ENCODE assay signal across 12 cellular contexts in genomic region chr20:35144694-35145093, GRCh38. TPM values are rescaled to one million over a fixed set of nuclear protein-coding genes. Genes with fewer than 3 reads are reported as not detected.
DNase-seq lines count a peak whose midpoint lies in the region; ATAC-seq and TF ChIP-seq lines count a peak whose summit lies in the region.
"Had no signal": no experiment of that assay in that cellular context is flagged by ENCODE, and none has a peak within 500 bp of the region (broad histone marks: within the 10 kb centered on the region; RNA-seq: fewer than 3 reads in every experiment).

No MANE protein-coding gene starts in this region.

- H3K4me1 Mint-ChIP-seq in activated CD8-positive, alpha-beta T cell treated with anti-CD3 and anti-CD28 coated beads, Interleukin-2, amount 10 ng/mL, durations not matched to agents 7 days and 5 days (ENCODE audit: low read depth): peaks cover 29% of the 10 kb centered on the region
- peaks cover 31% of the 10 kb centered on the region for H3K4me1 Mint-ChIP-seq in activated CD8-positive, alpha-beta T cell treated with anti-CD3 and anti-CD28 coated beads for 36 hours (ENCODE audit: low read depth)
- H3K4me1 Mint-ChIP-seq in activated T-helper 17 cell treated with anti-CD3 and anti-CD28 coated beads, Interleukin-2, amount 50 U/mL, for 72 hours: peaks cover 17% of the 10 kb centered on the region

- no peaks in the 10 kb centered on the region for H3K27me3 ChIP-seq in spleen (replicated peaks in 1 of 7)

- H3K4me3 ChIP-seq in spleen: peak overlapping the region in 1 of 8 donors; percentile 42
- H3K4me3 ChIP-seq: left ventricle myocardium inferior had no signal

- TF ChIP-seq CTCF in activated CD8-positive, alpha-beta T cell treated with anti-CD3 and anti-CD28 coated beads for 36 hours (IDR thresholded peaks at IDR 0.05): no peak
- TF ChIP-seq CTCF in spleen (IDR thresholded peaks at IDR 0.05 in 8 of 11, conservative IDR thresholded peaks at IDR 0.05 in 3 of 11) (no peak), RWPE1 (conservative IDR thresholded peaks at IDR 0.05; ENCODE audit: low read depth) (no peak)

- POLR2A ChIA-PET in activated CD8-positive, alpha-beta T cell treated with anti-CD3 and anti-CD28 coated beads, Interleukin-2, amount 10 ng/mL, durations not matched to agents 7 days and 5 days (lab: Charles Lee): interaction anchor here (0.6 kb wide), 1 partner anchor 64 kb away, joined by 3 read pairs; no protein-coding TSS in a partner anchor
- POLR2A ChIA-PET in activated CD8-positive, alpha-beta T cell treated with anti-CD3 and anti-CD28 coated beads for 36 hours (lab: Charles Lee): interaction anchor here (1.3 kb wide), 1 partner anchor 140 kb away, joined by 3 read pairs; the partner anchor contains the start of gene EIF6
- POLR2A ChIA-PET in RWPE1 (lab: Yijun Ruan, JAX; ENCODE audit: low non-redundant PET): interaction anchor here (0.5 kb wide), 1 partner anchor 81 kb away, joined by 5 read pairs; no protein-coding TSS in a partner anchor

- no peak overlapping the region for H3K4me3 Mint-ChIP-seq in activated CD8-positive, alpha-beta T cell treated with anti-CD3 and anti-CD28 coated beads, Interleukin-2, amount 10 ng/mL, durations not matched to agents 7 days and 5 days
- H3K4me3 Mint-ChIP-seq in activated CD8-positive, alpha-beta T cell treated with anti-CD3 and anti-CD28 coated beads for 36 hours: no peak overlapping the region
- peak overlapping the region; percentile 51 for H3K4me3 Mint-ChIP-seq in activated T-helper 17 cell treated with anti-CD3 and anti-CD28 coated beads, Interleukin-2, amount 50 U/mL, for 72 hours

- no peak for ATAC-seq in activated CD8-positive, alpha-beta T cell treated with anti-CD3 and anti-CD28 coated beads, Interleukin-2, amount 10 ng/mL, durations not matched to agents 7 days and 5 days
- no peak for ATAC-seq in activated CD8-positive, alpha-beta T cell treated with anti-CD3 and anti-CD28 coated beads for 36 hours
- ATAC-seq in activated T-helper 17 cell treated with anti-CD3 and anti-CD28 coated beads, Interleukin-2, amount 50 U/mL, for 72 hours (replicated peaks): no peak
- ATAC-seq in HG02973 (IDR thresholded peaks at IDR 0.05; ENCODE audit: unreplicated experiment): no peak

- H3K27me3 Mint-ChIP-seq in activated CD8-positive, alpha-beta T cell treated with anti-CD3 and anti-CD28 coated beads, Interleukin-2, amount 10 ng/mL, durations not matched to agents 7 days and 5 days (ENCODE audit: low read depth): no peaks in the 10 kb centered on the region
- H3K27me3 Mint-ChIP-seq in activated CD8-positive, alpha-beta T cell treated with anti-CD3 and anti-CD28 coated beads for 36 hours: no peaks in the 10 kb centered on the region
- no peaks in the 10 kb centered on the region for H3K27me3 Mint-ChIP-seq in activated T-helper 17 cell treated with anti-CD3 and anti-CD28 coated beads, Interleukin-2, amount 50 U/mL, for 72 hours

- peak overlapping the region; percentile 36 for H3K27ac Mint-ChIP-seq in activated CD8-positive, alpha-beta T cell treated with anti-CD3 and anti-CD28 coated beads, Interleukin-2, amount 10 ng/mL, durations not matched to agents 7 days and 5 days
- H3K27ac Mint-ChIP-seq in activated CD8-positive, alpha-beta T cell treated with anti-CD3 and anti-CD28 coated beads for 36 hours: no peak overlapping the region
- H3K27ac Mint-ChIP-seq in activated T-helper 17 cell treated with anti-CD3 and anti-CD28 coated beads, Interleukin-2, amount 50 U/mL, for 72 hours: peak overlapping the region; percentile 26

- no peaks in the 10 kb centered on the region for H3K9me3 Mint-ChIP-seq in activated CD8-positive, alpha-beta T cell treated with anti-CD3 and anti-CD28 coated beads, Interleukin-2, amount 10 ng/mL, durations not matched to agents 7 days and 5 days (ENCODE audit: insufficient read depth)
- no peaks in the 10 kb centered on the region for H3K9me3 Mint-ChIP-seq in activated CD8-positive, alpha-beta T cell treated with anti-CD3 and anti-CD28 coated beads for 36 hours
- H3K9me3 Mint-ChIP-seq in activated T-helper 17 cell treated with anti-CD3 and anti-CD28 coated beads, Interleukin-2, amount 50 U/mL, for 72 hours: no peaks in the 10 kb centered on the region

- peaks cover 0 to 53% (median 39%) of the 10 kb centered on the region in 6 donors for H3K36me3 ChIP-seq in spleen

- intact Hi-C loops in activated CD8-positive, alpha-beta T cell treated with anti-CD3 and anti-CD28 coated beads for 36 hours (cut with micrococcal nuclease): loop anchor here (1.0 to 10.0 kb wide), 2 partner anchors 50 to 64 kb away; partner anchors contain the start of gene TRPC4AP
- intact Hi-C loops in spleen (cut with DNase I; ENCODE audit: low total_unique reads): loop anchor here (10.0 kb wide), 1 partner anchor 60 kb away; no protein-coding TSS in a partner anchor

- CTCF ChIA-PET in activated CD8-positive, alpha-beta T cell treated with anti-CD3 and anti-CD28 coated beads, Interleukin-2, amount 10 ng/mL, durations not matched to agents 7 days and 5 days (lab: Charles Lee): interaction anchor here (0.5 to 5.2 kb wide), 35 partner anchors 8 to 310 kb away, joined by 3 to 73 read pairs (median 4); partner anchors contain the start of genes ACSS2, CEP250, EIF6 and MMP24OS
- CTCF ChIA-PET in activated CD8-positive, alpha-beta T cell treated with anti-CD3 and anti-CD28 coated beads for 36 hours (lab: Charles Lee): interaction anchor here (0.6 to 4.3 kb wide), 25 partner anchors 13 to 304 kb away, joined by 3 to 48 read pairs (median 4); no protein-coding TSS in a partner anchor
- CTCF ChIA-PET in RWPE1 (lab: Yijun Ruan, JAX): interaction anchor here (0.5 to 4.0 kb wide), 43 partner anchors 11 to 308 kb away, joined by 3 to 59 read pairs (median 4); partner anchors contain the start of genes GGT7, MMP24 and MMP24OS

- 22 to 42% (median 32%) methylated on average over 7 of the region's 7 CpGs for WGBS in spleen, 5 donors

- no peaks in the 10 kb centered on the region for H3K9me3 ChIP-seq in spleen
- H3K9me3 ChIP-seq: left ventricle myocardium inferior had no signal

- DNase-seq in activated CD8-positive, alpha-beta T cell treated with anti-CD3 and anti-CD28 coated beads, Interleukin-2, amount 10 ng/mL, durations not matched to agents 7 days and 5 days: no peak
- no peak for DNase-seq in activated CD8-positive, alpha-beta T cell treated with anti-CD3 and anti-CD28 coated beads for 36 hours
- DNase-seq in MV-4-11 (lab: John Stamatoyannopoulos, UW): peak; percentile 76
- DNase-seq in spleen: peak; percentile 75
- DNase-seq in retina: no peak
- DNase-seq in RWPE1 (ENCODE audit: low spot score): no peak
- DNase-seq: left ventricle myocardium inferior; NCI-H2107; stimulated activated CD4-positive, alpha-beta T cell treated with anti-CD3 and anti-CD28 coated beads, Interleukin-2, amount 100 ng/mL, for 48 hours had no signal

- H3K4me1 ChIP-seq in spleen: peaks cover 23 to 65% (median 38%) of the 10 kb centered on the region in 6 donors

- H3K36me3 Mint-ChIP-seq in activated CD8-positive, alpha-beta T cell treated with anti-CD3 and anti-CD28 coated beads, Interleukin-2, amount 10 ng/mL, durations not matched to agents 7 days and 5 days (ENCODE audit: low read depth): peaks cover 40% of the 10 kb centered on the region
- peaks cover 18% of the 10 kb centered on the region for H3K36me3 Mint-ChIP-seq in activated CD8-positive, alpha-beta T cell treated with anti-CD3 and anti-CD28 coated beads for 36 hours (ENCODE audit: low read depth)
- peaks cover 78% of the 10 kb centered on the region for H3K36me3 Mint-ChIP-seq in activated T-helper 17 cell treated with anti-CD3 and anti-CD28 coated beads, Interleukin-2, amount 50 U/mL, for 72 hours (ENCODE audit: low read depth)

- H3K27ac ChIP-seq in spleen (peak overlapping the region; percentile 31 to 95 (median 86)), RWPE1 (no peak overlapping the region)
- H3K27ac ChIP-seq: parathyroid adenoma had no signal

- TF ChIP-seq POLR2A in spleen (IDR thresholded peaks at IDR 0.05): no peak

RNA-seq across cellular contexts. Expression of gene EDEM2, which starts 2.4 kb away (rescaled TPM):
- total RNA-seq in activated CD8-positive, alpha-beta T cell treated with anti-CD3 and anti-CD28 coated beads, Interleukin-2, amount 10 ng/mL, durations not matched to agents 7 days and 5 days: 10 to 100 TPM; 19.5 to 19.6 TPM
- total RNA-seq in activated CD8-positive, alpha-beta T cell treated with anti-CD3 and anti-CD28 coated beads for 36 hours: 10 to 100 TPM; 14.4 to 16.0 TPM
- total RNA-seq in activated T-helper 17 cell treated with anti-CD3 and anti-CD28 coated beads, Interleukin-2, amount 50 U/mL, for 72 hours: 10 to 100 TPM; 19.2 to 22.9 TPM
- 10 to 100 TPM; 30.7 to 37.5 (median 34.3) TPM for total RNA-seq in spleen
- 10 to 100 TPM; 18.3 to 28.4 (median 25.4) TPM for polyA plus RNA-seq in spleen

RNA-seq across cellular contexts. Expression of gene PROCR, which starts 27.2 kb away (rescaled TPM):
- 1 to 10 TPM; 1.2 to 1.3 TPM for total RNA-seq in activated CD8-positive, alpha-beta T cell treated with anti-CD3 and anti-CD28 coated beads, Interleukin-2, amount 10 ng/mL, durations not matched to agents 7 days and 5 days
- 1 to 10 TPM; 2.3 to 3.0 TPM for total RNA-seq in activated CD8-positive, alpha-beta T cell treated with anti-CD3 and anti-CD28 coated beads for 36 hours
- 1 to 10 TPM; 1.8 to 2.5 TPM for total RNA-seq in activated T-helper 17 cell treated with anti-CD3 and anti-CD28 coated beads, Interleukin-2, amount 50 U/mL, for 72 hours
- 100 to 1,000 TPM in 1 of 7 donors, 10 to 100 TPM in 6; 12.1 to 104 (median 31.2) TPM for total RNA-seq in spleen
- polyA plus RNA-seq in spleen: 10 to 100 TPM in 1 of 3 donors, 1 to 10 TPM in 2; 5.0 to 13.7 (median 10.0) TPM

RNA-seq across cellular contexts. Expression of gene TRPC4AP, which starts 52.1 kb away (rescaled TPM):
- total RNA-seq in activated CD8-positive, alpha-beta T cell treated with anti-CD3 and anti-CD28 coated beads, Interleukin-2, amount 10 ng/mL, durations not matched to agents 7 days and 5 days: 10 to 100 TPM; 43.2 to 44.6 TPM
- 10 to 100 TPM; 34.2 to 38.2 TPM for total RNA-seq in activated CD8-positive, alpha-beta T cell treated with anti-CD3 and anti-CD28 coated beads for 36 hours
- total RNA-seq in activated T-helper 17 cell treated with anti-CD3 and anti-CD28 coated beads, Interleukin-2, amount 50 U/mL, for 72 hours: 10 to 100 TPM; 34.1 to 54.3 TPM
- total RNA-seq in spleen: 10 to 100 TPM; 59.2 to 81.7 (median 67.1) TPM
- 10 to 100 TPM; 26.3 to 45.9 (median 34.9) TPM for polyA plus RNA-seq in spleen

Comparison
In these comparisons a context has a peak if more than half of its experiments do, and no peak if none do; other contexts are left out.
1. DNase-seq: peak in MV-4-11 (single experiment) and spleen (single experiment); none in activated CD8-positive, alpha-beta T cell treated with anti-CD3 and anti-CD28 coated beads, Interleukin-2, amount 10 ng/mL, durations not matched to agents 7 days and 5 days (single experiment), activated CD8-positive, alpha-beta T cell treated with anti-CD3 and anti-CD28 coated beads for 36 hours (single experiment), retina (single experiment) and RWPE1 (single experiment).